11 cellular contexts compared by ENCODE assay signal in the genomic region with DNA sequence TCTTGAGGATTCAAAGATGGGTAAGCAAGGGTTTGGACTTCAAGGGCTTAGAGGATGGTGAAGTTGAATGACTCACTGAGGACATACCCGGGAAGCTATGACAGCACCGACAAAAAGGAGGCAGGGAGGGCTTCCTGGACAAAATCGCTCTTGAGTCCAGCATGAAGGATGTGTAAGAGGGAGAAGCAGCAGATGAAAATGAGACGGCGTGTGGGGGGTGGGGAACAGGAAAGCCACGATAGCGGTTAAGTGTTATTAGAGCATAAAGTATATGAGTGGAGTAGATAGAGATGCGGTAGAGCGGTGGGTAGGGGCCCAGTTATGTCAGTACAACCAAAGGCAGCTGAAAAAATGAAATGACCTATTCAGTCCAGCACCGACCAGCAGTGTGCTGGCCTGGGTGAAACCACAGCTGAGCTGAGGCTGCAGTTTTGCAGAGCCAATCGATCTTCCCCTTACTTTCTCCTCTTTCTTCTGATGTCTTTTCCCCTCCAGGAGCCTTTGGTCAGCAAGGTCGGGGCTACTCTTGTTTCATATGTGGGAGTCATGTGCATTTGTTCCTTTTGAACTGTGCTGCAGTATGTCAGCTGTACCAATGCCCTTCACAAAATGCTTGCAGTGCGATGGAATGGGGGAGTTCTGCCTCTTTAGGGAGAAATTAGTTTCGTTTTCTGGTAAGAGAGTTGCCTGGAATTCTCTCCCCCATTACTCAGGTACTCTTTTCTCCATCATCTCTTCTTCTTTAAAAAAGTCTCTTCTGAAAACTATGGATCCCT. TPM values are rescaled to one million over a fixed set of nuclear protein-coding genes. Genes with fewer than 3 reads are reported as not detected.
DNase-seq lines count a peak whose midpoint lies in the region; ATAC-seq, FAIRE-seq and TF ChIP-seq lines count a peak whose summit lies in the region.
"Had no signal": no experiment of that assay in that cellular context is flagged by ENCODE, and none has a peak within 500 bp of the region (broad histone marks: within the 10 kb centered on the region; RNA-seq: fewer than 3 reads in every experiment).

No MANE protein-coding gene starts in this region.

- H3K27me3 ChIP-seq in naive thymus-derived CD4-positive, alpha-beta T cell (ENCODE audit: control insufficient read depth in 2 of 2, insufficient read depth in 2 of 2, low read length in 2 of 2): no peaks in the 10 kb centered on the region

- DNase-seq in AG08396 (ENCODE audit: low spot score): peak; percentile 8
- peak; percentile 9 for DNase-seq in H54 (ENCODE audit: insufficient read length, low spot score)
- DNase-seq in activated naive CD4-positive, alpha-beta T cell treated with anti-CD3 and anti-CD28 coated beads, Interleukin-2, amount 50 U/mL, for 72 hours (ENCODE audit: low spot score in 2 of 2): no peak
- peak in 2 of 9 donors; percentile 3 to 8 for DNase-seq in naive thymus-derived CD4-positive, alpha-beta T cell
- DNase-seq in SIG-M5 (lab: John Stamatoyannopoulos, UW): no peak
- no peak for DNase-seq in activated gamma-delta T cell (lab: John Stamatoyannopoulos, UW)
- DNase-seq in posterior vena cava (ENCODE audit: low spot score): no peak
- DNase-seq: NCI-H1105 treated with DMSO at 0.1 percent for 48 hours; stimulated activated naive CD4-positive, alpha-beta T cell treated with Interleukin-2 at 50 U/mL for 16 hours had no signal

- FAIRE-seq in H54 (lab: Jason Lieb, UNC): peak; percentile 11

- no peaks in the 10 kb centered on the region for H3K9me3 ChIP-seq in naive thymus-derived CD4-positive, alpha-beta T cell (ENCODE audit: control insufficient read depth in 2 of 3, low read length in 3 of 3)

- H3K4me3 ChIP-seq in naive thymus-derived CD4-positive, alpha-beta T cell (ENCODE audit: low read length): no peak overlapping the region
- H3K4me3 ChIP-seq: HAP-1 had no signal

- H3K9me3 Mint-ChIP-seq in activated naive CD4-positive, alpha-beta T cell treated with anti-CD3 and anti-CD28 coated beads, Interleukin-2, amount 50 U/mL, for 72 hours: no peaks in the 10 kb centered on the region
- peaks cover 0 to 2% (median 0%) of the 10 kb centered on the region in 11 donors for H3K9me3 Mint-ChIP-seq in naive thymus-derived CD4-positive, alpha-beta T cell

- peaks cover 13 to 24% of the 10 kb centered on the region in 2 donors for H3K4me1 ChIP-seq in naive thymus-derived CD4-positive, alpha-beta T cell (ENCODE audit: control insufficient read depth in 2 of 2, insufficient read depth in 2 of 2, low read length in 2 of 2)

- H3K4me3 Mint-ChIP-seq in naive thymus-derived CD4-positive, alpha-beta T cell: peak overlapping the region; percentile 52 to 95 (median 90)

- POLR2A ChIA-PET in naive thymus-derived CD4-positive, alpha-beta T cell (lab: Charles Lee): interaction anchor here (0.6 kb wide), 1 partner anchor 1180 kb away, joined by 5 read pairs; no protein-coding TSS in a partner anchor

- TF ChIP-seq POLR2A in H54 (IDR thresholded peaks at IDR 0.05; ENCODE audit: low read depth, low read length): no peak

- H3K36me3 Mint-ChIP-seq in activated naive CD4-positive, alpha-beta T cell treated with anti-CD3 and anti-CD28 coated beads, Interleukin-2, amount 50 U/mL, for 72 hours: peaks cover 18 to 24% of the 10 kb centered on the region in 2 donors
- H3K36me3 Mint-ChIP-seq in naive thymus-derived CD4-positive, alpha-beta T cell: peaks cover 0 to 16% (median 2%) of the 10 kb centered on the region in 5 donors

- intact Hi-C loops in naive thymus-derived CD4-positive, alpha-beta T cell (cut with micrococcal nuclease): loop anchor here in 1 of 2 donors (2.0 kb wide), 1 partner anchor 344 kb away; the partner anchor contains the start of gene MAP4K3
- intact Hi-C loops in posterior vena cava (cut with DNase I): no loop called here

- peaks cover 31 to 58% (median 47%) of the 10 kb centered on the region in 7 donors for H3K4me1 Mint-ChIP-seq in naive thymus-derived CD4-positive, alpha-beta T cell

- no peak overlapping the region for H3K27ac ChIP-seq in naive thymus-derived CD4-positive, alpha-beta T cell (ENCODE audit: low read depth, low read length)

- peak overlapping the region; percentile 62 to 92 for H3K27ac Mint-ChIP-seq in activated naive CD4-positive, alpha-beta T cell treated with anti-CD3 and anti-CD28 coated beads, Interleukin-2, amount 50 U/mL, for 72 hours
- peak overlapping the region; percentile 6 to 86 (median 53) for H3K27ac Mint-ChIP-seq in naive thymus-derived CD4-positive, alpha-beta T cell

- CTCF ChIA-PET in naive thymus-derived CD4-positive, alpha-beta T cell (lab: Charles Lee): no interaction called here

- H3K27me3 Mint-ChIP-seq in naive thymus-derived CD4-positive, alpha-beta T cell: peaks cover 5 to 7% (median 6%) of the 10 kb centered on the region in 5 donors

- no peaks in the 10 kb centered on the region for H3K36me3 ChIP-seq in naive thymus-derived CD4-positive, alpha-beta T cell (ENCODE audit: control insufficient read depth in 2 of 3, insufficient read depth in 3 of 3, low read length in 3 of 3)

- ATAC-seq in activated naive CD4-positive, alpha-beta T cell treated with anti-CD3 and anti-CD28 coated beads, Interleukin-2, amount 50 U/mL, for 72 hours: peak in 1 of 2 donors; percentile 71
- ATAC-seq in naive thymus-derived CD4-positive, alpha-beta T cell: peak; percentile 36
- no peak for ATAC-seq in GM18511 (IDR thresholded peaks at IDR 0.05; ENCODE audit: unreplicated experiment)

RNA-seq across cellular contexts. Expression of gene THUMPD2, which starts 2.0 kb away (rescaled TPM):
- total RNA-seq in activated naive CD4-positive, alpha-beta T cell treated with anti-CD3 and anti-CD28 coated beads, Interleukin-2, amount 50 U/mL, for 72 hours: 10 to 100 TPM; 12.8 to 14.0 TPM
- 10 to 100 TPM in 3 of 5 experiments, 1 to 10 TPM in 2; 7.6 to 13.4 (median 10.8) TPM for total RNA-seq in naive thymus-derived CD4-positive, alpha-beta T cell
- 1 to 10 TPM; 5.1 to 5.6 TPM for polyA plus RNA-seq in naive thymus-derived CD4-positive, alpha-beta T cell
- 10 to 100 TPM in 1 of 2 donors, 1 to 10 TPM in 1; 9.9 to 10.3 TPM for total RNA-seq in posterior vena cava

Comparison
In these comparisons a context has a peak if more than half of its experiments do, and no peak if none do; other contexts are left out.
1. DNase-seq: peak in AG08396 (single experiment) and H54 (single experiment); none in activated naive CD4-positive, alpha-beta T cell treated with anti-CD3 and anti-CD28 coated beads, Interleukin-2, amount 50 U/mL, for 72 hours (0 of 2), SIG-M5 (single experiment), activated gamma-delta T cell (single experiment) and posterior vena cava (single experiment).